Comparison of ENCODE assay signal across 8 cellular contexts in genomic region chr1:94463765-94464330, GRCh38. TPM values are rescaled to one million over a fixed set of nuclear protein-coding genes. Genes with fewer than 3 reads are reported as not detected.
DNase-seq lines count a peak whose midpoint lies in the region; ATAC-seq, FAIRE-seq and TF ChIP-seq lines count a peak whose summit lies in the region.

No MANE protein-coding gene starts in this region.

- FAIRE-seq in GM18507 (lab: Jason Lieb, UNC), result peak; percentile 64

- DNase-seq in GM18507 (ENCODE audit: extremely low spot score, insufficient read length, low read depth), result no peak
- DNase-seq in NCI-H226, result peak; percentile 44
- peak; percentile 55 for DNase-seq in astrocyte of the spinal cord (ENCODE audit: low read depth, low spot score)
- peak; percentile 52 for DNase-seq in inferior parietal cortex (ENCODE audit: extremely low spot score)
- DNase-seq in upper lobe of right lung, result no peak
- DNase-seq in MG63, result no peak

- intact Hi-C loops in upper lobe of right lung (cut with DNase I), result no loop called here

- H3K36me3 ChIP-seq in upper lobe of right lung (peaks cover 29% of the 10 kb centered on the region), MG63 (peaks cover 18% of the 10 kb centered on the region)

- H3K4me1 ChIP-seq in upper lobe of right lung, result peaks cover 10% of the 10 kb centered on the region

- in situ Hi-C loops in astrocyte of the spinal cord (cut with HindIII; ENCODE audit: low sequenced_read_pairs), result no loop called here

- peak; percentile 95 for ATAC-seq in upper lobe of right lung
- ATAC-seq in HG02642 (IDR thresholded peaks at IDR 0.05; ENCODE audit: poor library complexity, unreplicated experiment), result no peak

- H3K9me3 ChIP-seq in upper lobe of right lung, result no peaks in the 10 kb centered on the region
- no peaks in the 10 kb centered on the region for H3K9me3 ChIP-seq in MG63

- H3K27me3 ChIP-seq in upper lobe of right lung, result no peaks in the 10 kb centered on the region
- H3K27me3 ChIP-seq in MG63, result no peaks in the 10 kb centered on the region

- H3K27ac ChIP-seq in C4-2B (no peak overlapping the region), upper lobe of right lung (no peak overlapping the region)

- TF ChIP-seq CTCF in C4-2B (conservative IDR thresholded peaks at IDR 0.05) (peak; percentile 86), astrocyte of the spinal cord (IDR thresholded peaks at IDR 0.05; ENCODE audit: low read depth, low read length) (peak; percentile 55), upper lobe of right lung (IDR thresholded peaks at IDR 0.05) (peak; percentile 48)

- no peak overlapping the region for H3K4me3 ChIP-seq in astrocyte of the spinal cord (ENCODE audit: low read depth, low read length)
- H3K4me3 ChIP-seq in upper lobe of right lung, result no peak overlapping the region
- H3K4me3 ChIP-seq in MG63, result no peak overlapping the region

RNA-seq across cellular contexts. Expression of gene ABCD3, which starts 45.7 kb away (rescaled TPM):
- total RNA-seq in upper lobe of right lung, result 50.9 TPM
- total RNA-seq in MG63 (2014; rRNA removed; shearing (Covaris generic); ENCODE audit: low replicate concordance), result 39.3 and 56.5 TPM in 2 replicates

Comparison
In these comparisons a context has a peak if more than half of its experiments do, and no peak if none do; other contexts are left out.
1. DNase-seq: peak in NCI-H226 (single experiment), astrocyte of the spinal cord (single experiment) and inferior parietal cortex (single experiment); none in GM18507 (single experiment), upper lobe of right lung (single experiment) and MG63 (single experiment).
2. Peak in every context shown above with its lines, with median percentiles within 50 percentile points of each other: CTCF ChIP-seq.